ENCODE assay signal across 9 cellular contexts in genomic region chr5:151924564-151925395, GRCh38. TPM values are rescaled to one million over a fixed set of nuclear protein-coding genes. Genes with fewer than 3 reads are reported as not detected.
DNase-seq lines count a peak whose midpoint lies in the region; ATAC-seq and TF ChIP-seq lines count a peak whose summit lies in the region.
"Had no signal": no experiment of that assay in that cellular context is flagged by ENCODE, and none has a peak within 500 bp of the region (broad histone marks: within the 10 kb centered on the region; RNA-seq: fewer than 3 reads in every experiment).

Gene GLRA1 (minus strand): TSS chr5:151924851. CDS start chr5:151924549, 302 bp downstream.

- DNase-seq in Daoy (ENCODE audit: low read depth) (peak; percentile 72), M059J (ENCODE audit: low read depth) (peak; percentile 25), erythroblast (lab: John Stamatoyannopoulos, UW) (peak; percentile 59 to 61), naive B cell (peak; percentile 3), ureter (ENCODE audit: low spot score) (peak; percentile 59), SKM-1 (lab: John Stamatoyannopoulos, UW; ENCODE audit: unreplicated experiment) (no peak)
- DNase-seq in activated CD8-positive, alpha-beta memory T cell treated with anti-CD3 and anti-CD28 coated beads for 24 hours = peak; percentile 69

- H3K9me3 Mint-ChIP-seq in naive B cell = peaks cover 2 to 33% (median 10%) of the 10 kb centered on the region in 7 donors

- H3K4me1 Mint-ChIP-seq in naive B cell = no peaks in the 10 kb centered on the region

- ATAC-seq in naive B cell (ENCODE audit: low read depth in 2 of 2) (no peak), HG02571 (IDR thresholded peaks at IDR 0.05; ENCODE audit: unreplicated experiment) (no peak)

- TF ChIP-seq POLR2A in erythroblast (IDR thresholded peaks at IDR 0.05; ENCODE audit: low read length) = no peak

- H3K36me3 Mint-ChIP-seq in naive B cell = peaks cover 0 to 10% of the 10 kb centered on the region in 2 donors

- peaks cover 31 to 74% (median 59%) of the 10 kb centered on the region in 3 donors for H3K27me3 Mint-ChIP-seq in naive B cell

- H3K4me3 Mint-ChIP-seq in naive B cell = no peak within 1 kb of the TSS

- peak within 1 kb of the TSS in 1 of 6 donors; percentile 59 for H3K27ac Mint-ChIP-seq in naive B cell

RNA-seq across cellular contexts. Expression of gene GLRA1, which starts in this region (rescaled TPM):
- not detected in 2 replicates for total RNA-seq in Daoy (2014; rRNA removed; shearing (Covaris generic))
- not detected in 2 replicates for total RNA-seq in M059J (2014; rRNA removed; shearing (Covaris generic))
- polyA plus RNA-seq in naive B cell (ENCODE audit: low read depth in 6 of 6) = not detected
- total RNA-seq in ureter = not detected
- total RNA-seq: glomerular endothelial cell had no signal

Comparison
In these comparisons a context has a peak if more than half of its experiments do, and no peak if none do; other contexts are left out.
1. Peak in DNase-seq in Daoy; RNA of the gene not detected or under 1 TPM.
2. Peak in DNase-seq in M059J; RNA of the gene not detected or under 1 TPM.
3. Peak in DNase-seq in naive B cell; RNA of the gene not detected or under 1 TPM.
4. Peak in DNase-seq in ureter; RNA of the gene not detected or under 1 TPM.